ENCODE assay signal across 1 cellular context in the genomic region with DNA sequence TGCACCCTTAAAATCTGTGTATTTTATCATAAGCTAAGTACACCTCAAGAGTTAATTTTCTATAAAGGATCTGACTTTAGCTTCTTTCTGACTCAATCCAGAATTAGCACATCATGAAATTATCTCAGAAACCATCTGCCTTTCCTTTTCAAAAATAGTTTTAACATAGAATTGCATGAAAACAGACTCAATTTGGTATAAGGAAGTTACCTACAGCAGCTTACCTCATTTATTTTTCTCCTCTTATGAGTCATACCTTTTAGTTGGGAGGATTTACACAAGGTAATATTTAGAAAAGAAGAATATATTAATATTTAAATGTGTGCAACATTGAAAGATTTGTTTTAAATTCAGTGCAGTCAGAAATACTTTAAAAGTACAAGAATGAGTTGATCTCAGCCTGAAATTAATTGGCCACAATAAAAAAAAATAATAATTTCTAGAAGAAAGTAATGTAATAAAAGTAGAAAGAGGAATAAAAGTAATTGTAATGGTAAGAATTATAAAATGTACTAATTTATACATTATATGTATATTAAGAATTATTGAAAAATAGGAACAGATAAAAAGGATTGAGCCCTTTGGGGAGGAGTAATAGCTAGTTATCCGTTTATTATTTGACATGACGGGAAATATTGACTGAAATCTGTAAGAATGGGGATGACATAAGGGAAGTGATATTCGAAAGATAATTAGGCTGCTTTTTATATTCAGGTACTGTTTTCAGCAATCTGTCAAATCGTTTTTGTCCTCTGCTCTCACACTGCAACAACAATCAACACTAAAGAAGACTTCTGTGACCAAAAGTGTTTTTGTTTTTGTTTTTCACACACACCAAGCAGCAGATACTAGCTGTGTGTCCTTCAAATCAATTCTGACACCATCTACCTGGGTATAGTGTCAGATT.
TF ChIP-seq lines count a peak whose summit lies in the region.

No MANE protein-coding gene starts in this region.

TF ChIP-seq in GM12878, 131 proteins besides CTCF, POLR2A, EP300 and RAD21 (continued from another document and continues in another):
- TF ChIP-seq, protein P1, sequence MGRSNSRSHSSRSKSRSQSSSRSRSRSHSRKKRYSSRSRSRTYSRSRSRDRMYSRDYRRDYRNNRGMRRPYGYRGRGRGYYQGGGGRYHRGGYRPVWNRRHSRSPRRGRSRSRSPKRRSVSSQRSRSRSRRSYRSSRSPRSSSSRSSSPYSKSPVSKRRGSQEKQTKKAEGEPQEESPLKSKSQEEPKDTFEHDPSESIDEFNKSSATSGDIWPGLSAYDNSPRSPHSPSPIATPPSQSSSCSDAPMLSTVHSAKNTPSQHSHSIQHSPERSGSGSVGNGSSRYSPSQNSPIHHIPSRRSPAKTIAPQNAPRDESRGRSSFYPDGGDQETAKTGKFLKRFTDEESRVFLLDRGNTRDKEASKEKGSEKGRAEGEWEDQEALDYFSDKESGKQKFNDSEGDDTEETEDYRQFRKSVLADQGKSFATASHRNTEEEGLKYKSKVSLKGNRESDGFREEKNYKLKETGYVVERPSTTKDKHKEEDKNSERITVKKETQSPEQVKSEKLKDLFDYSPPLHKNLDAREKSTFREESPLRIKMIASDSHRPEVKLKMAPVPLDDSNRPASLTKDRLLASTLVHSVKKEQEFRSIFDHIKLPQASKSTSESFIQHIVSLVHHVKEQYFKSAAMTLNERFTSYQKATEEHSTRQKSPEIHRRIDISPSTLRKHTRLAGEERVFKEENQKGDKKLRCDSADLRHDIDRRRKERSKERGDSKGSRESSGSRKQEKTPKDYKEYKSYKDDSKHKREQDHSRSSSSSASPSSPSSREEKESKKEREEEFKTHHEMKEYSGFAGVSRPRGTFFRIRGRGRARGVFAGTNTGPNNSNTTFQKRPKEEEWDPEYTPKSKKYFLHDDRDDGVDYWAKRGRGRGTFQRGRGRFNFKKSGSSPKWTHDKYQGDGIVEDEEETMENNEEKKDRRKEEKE (IDR thresholded peaks at IDR 0.05): no peak
- peak; percentile 76; the same call in 1 of the 2 replicates for TF ChIP-seq GABPA (IDR thresholded peaks at IDR 0.05; ENCODE audit: low read depth)
- no peak for TF ChIP-seq SUZ12 (IDR thresholded peaks at IDR 0.05; ENCODE audit: unreplicated experiment)
- TF ChIP-seq MLLT1 (IDR thresholded peaks at IDR 0.05): no peak
- TF ChIP-seq HDGF (IDR thresholded peaks at IDR 0.05): no peak
- TF ChIP-seq POLR2AphosphoS5 (IDR thresholded peaks at IDR 0.05; ENCODE audit: low read length): no peak
- peak; percentile 92 for TF ChIP-seq MEF2A (IDR thresholded peaks at IDR 0.05; ENCODE audit: insufficient read depth, low read depth, low read length)
- no peak for TF ChIP-seq HDAC6 (IDR thresholded peaks at IDR 0.05; ENCODE audit: unreplicated experiment)
- peak; percentile 93 for TF ChIP-seq ATF7 (IDR thresholded peaks at IDR 0.05; ENCODE audit: low read depth)
- no peak for TF ChIP-seq PAX8 (IDR thresholded peaks at IDR 0.05)
- TF ChIP-seq LARP7 (IDR thresholded peaks at IDR 0.05): no peak
- no peak for TF ChIP-seq NKRF (conservative IDR thresholded peaks at IDR 0.05)
- no peak for TF ChIP-seq E2F8 (IDR thresholded peaks at IDR 0.05; ENCODE audit: low read depth, partially characterized antibody)
- peak; percentile 98 for TF ChIP-seq NFIC (IDR thresholded peaks at IDR 0.05; ENCODE audit: low read depth, low read length)
- TF ChIP-seq CBX5 (IDR thresholded peaks at IDR 0.05; ENCODE audit: low read depth): no peak
- TF ChIP-seq E2F4 (IDR thresholded peaks at IDR 0.05; ENCODE audit: low read depth, low read length): no peak
- TF ChIP-seq, protein P2, sequence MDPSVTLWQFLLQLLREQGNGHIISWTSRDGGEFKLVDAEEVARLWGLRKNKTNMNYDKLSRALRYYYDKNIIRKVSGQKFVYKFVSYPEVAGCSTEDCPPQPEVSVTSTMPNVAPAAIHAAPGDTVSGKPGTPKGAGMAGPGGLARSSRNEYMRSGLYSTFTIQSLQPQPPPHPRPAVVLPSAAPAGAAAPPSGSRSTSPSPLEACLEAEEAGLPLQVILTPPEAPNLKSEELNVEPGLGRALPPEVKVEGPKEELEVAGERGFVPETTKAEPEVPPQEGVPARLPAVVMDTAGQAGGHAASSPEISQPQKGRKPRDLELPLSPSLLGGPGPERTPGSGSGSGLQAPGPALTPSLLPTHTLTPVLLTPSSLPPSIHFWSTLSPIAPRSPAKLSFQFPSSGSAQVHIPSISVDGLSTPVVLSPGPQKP (IDR thresholded peaks at IDR 0.05; ENCODE audit: low read depth, low read length): no peak
- no peak for TF ChIP-seq ZNF24 (IDR thresholded peaks at IDR 0.05)
- TF ChIP-seq SREBF2 (IDR thresholded peaks at IDR 0.05; ENCODE audit: low read length): no peak
- TF ChIP-seq USF2 (IDR thresholded peaks at IDR 0.05; ENCODE audit: borderline replicate concordance, low read depth, low read length): no peak
- TF ChIP-seq KAT2A (conservative IDR thresholded peaks at IDR 0.05; ENCODE audit: control insufficient read depth, low read depth, low read length): no peak
- no peak for TF ChIP-seq ZNF622 (IDR thresholded peaks at IDR 0.05)
- no peak for TF ChIP-seq ESRRA (IDR thresholded peaks at IDR 0.05; ENCODE audit: low read length)
- TF ChIP-seq HSF1 (IDR thresholded peaks at IDR 0.05; ENCODE audit: low read depth, low read length): no peak
- TF ChIP-seq SREBF1 (IDR thresholded peaks at IDR 0.05; ENCODE audit: low read length): no peak
- peak; percentile 68; the same call in 1 of the 2 replicates for TF ChIP-seq PML (IDR thresholded peaks at IDR 0.05; ENCODE audit: low read length)
- TF ChIP-seq CBFB (IDR thresholded peaks at IDR 0.05; ENCODE audit: low read depth): no peak
- peak; percentile 91; the same call in 1 of the 2 replicates for TF ChIP-seq FOXM1 (IDR thresholded peaks at IDR 0.05; ENCODE audit: low read depth, low read length)
- peak; percentile 81; the same call in 1 of the 2 replicates for TF ChIP-seq RUNX3 (IDR thresholded peaks at IDR 0.05; ENCODE audit: low read length)
- no peak; the same call in 1 of the 2 replicates for TF ChIP-seq RELB (IDR thresholded peaks at IDR 0.05; ENCODE audit: low read depth)
- TF ChIP-seq, protein P3, sequence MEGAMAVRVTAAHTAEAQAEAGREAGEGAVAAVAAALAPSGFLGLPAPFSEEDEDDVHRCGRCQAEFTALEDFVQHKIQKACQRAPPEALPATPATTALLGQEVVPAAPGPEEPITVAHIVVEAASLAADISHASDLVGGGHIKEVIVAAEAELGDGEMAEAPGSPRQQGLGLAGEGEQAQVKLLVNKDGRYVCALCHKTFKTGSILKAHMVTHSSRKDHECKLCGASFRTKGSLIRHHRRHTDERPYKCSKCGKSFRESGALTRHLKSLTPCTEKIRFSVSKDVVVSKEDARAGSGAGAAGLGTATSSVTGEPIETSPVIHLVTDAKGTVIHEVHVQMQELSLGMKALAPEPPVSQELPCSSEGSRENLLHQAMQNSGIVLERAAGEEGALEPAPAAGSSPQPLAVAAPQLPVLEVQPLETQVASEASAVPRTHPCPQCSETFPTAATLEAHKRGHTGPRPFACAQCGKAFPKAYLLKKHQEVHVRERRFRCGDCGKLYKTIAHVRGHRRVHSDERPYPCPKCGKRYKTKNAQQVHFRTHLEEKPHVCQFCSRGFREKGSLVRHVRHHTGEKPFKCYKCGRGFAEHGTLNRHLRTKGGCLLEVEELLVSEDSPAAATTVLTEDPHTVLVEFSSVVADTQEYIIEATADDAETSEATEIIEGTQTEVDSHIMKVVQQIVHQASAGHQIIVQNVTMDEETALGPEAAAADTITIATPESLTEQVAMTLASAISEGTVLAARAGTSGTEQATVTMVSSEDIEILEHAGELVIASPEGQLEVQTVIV (IDR thresholded peaks at IDR 0.05; ENCODE audit: borderline replicate concordance, partially characterized antibody): no peak
- TF ChIP-seq CREB1 (IDR thresholded peaks at IDR 0.05; ENCODE audit: low read depth): peak; percentile 63; the same call in 1 of the 2 replicates
- TF ChIP-seq SRF (IDR thresholded peaks at IDR 0.05; ENCODE audit: low read depth in 2 of 2, low read length in 2 of 2): peak in 1 of 2 experiments; percentile 63; a peak in 1 of 4 replicates
